Comparison of ENCODE assay signal across 19 cellular contexts in genomic region chr5:145660897-145661650, GRCh38.
DNase-seq lines count a peak whose midpoint lies in the region; ATAC-seq, FAIRE-seq and TF ChIP-seq lines count a peak whose summit lies in the region.
"Had no signal": no experiment of that assay in that cellular context is flagged by ENCODE, and none has a peak within 500 bp of the region (broad histone marks: within the 10 kb centered on the region; RNA-seq: fewer than 3 reads in every experiment).

No MANE protein-coding gene starts in this region.

- H3K36me3 ChIP-seq in bronchial epithelial cell (ENCODE audit: control insufficient read depth, insufficient read depth, low read length) (no peaks in the 10 kb centered on the region), brain microvascular endothelial cell (replicated peaks) (no peaks in the 10 kb centered on the region), Karpas-422 (ENCODE audit: insufficient read depth, low read length) (no peaks in the 10 kb centered on the region)
- H3K36me3 ChIP-seq: neutrophil, uterus had no signal

- no peaks in the 10 kb centered on the region for H3K9me2 ChIP-seq in Karpas-422 (replicated peaks; ENCODE audit: insufficient read depth, low read length)

- FAIRE-seq in bronchial epithelial cell (lab: Jason Lieb, UNC) = no peak

- DNase-seq in AG09309 (ENCODE audit: low read depth) (peak; percentile 35), HS-5 (ENCODE audit: low read depth) (peak; percentile 22), bronchial epithelial cell (ENCODE audit: low read depth) (peak; percentile 26), left colon (no peak), Kasumi-1 (lab: John Stamatoyannopoulos, UW) (no peak), SIG-M5 (lab: John Stamatoyannopoulos, UW) (no peak), brain microvascular endothelial cell (no peak), Karpas-422 (no peak)
- DNase-seq: activated CD4-positive, alpha-beta T cell treated with anti-CD3 and anti-CD28 coated beads, Interleukin-2, amount 10 ng/mL, durations not matched to agents 24 days and 14 days; activated CD8-positive, alpha-beta memory T cell treated with anti-CD3 and anti-CD28 coated beads, Interleukin-2, amount 50 U/mL, for 48 hours; dorsolateral prefrontal cortex; left cardiac atrium; NCI-H2107; NCI-H748 treated with DMSO at 0.1 percent for 48 hours; PC-9; stimulated activated CD4-positive, alpha-beta T cell treated with anti-CD3 and anti-CD28 coated beads, Interleukin-2, amount 100 ng/mL, for 24 hours; uterus had no signal

- H2AFZ ChIP-seq in Karpas-422 (ENCODE audit: low read length) = no peak overlapping the region
- H2AFZ ChIP-seq: PC-9 had no signal

- in situ Hi-C loops in brain microvascular endothelial cell (cut with HindIII; ENCODE audit: low pct_ligation_motif_present, low sequenced_read_pairs) = no loop called here

- H3K4me2 ChIP-seq in Karpas-422 (ENCODE audit: low read depth, low read length, poor library complexity, severe bottlenecking) = no peak overlapping the region
- H3K4me2 ChIP-seq: PC-9 had no signal

- no peaks in the 10 kb centered on the region for H3K9me3 ChIP-seq in Karpas-422 (ENCODE audit: low read length)
- H3K9me3 ChIP-seq: neutrophil, uterus had no signal

- TF ChIP-seq CTCF in AG09309 (IDR thresholded peaks at IDR 0.05; ENCODE audit: control insufficient read depth, insufficient read depth, low read depth, low read length, missing control alignments) (no peak), bronchial epithelial cell (IDR thresholded peaks at IDR 0.05; ENCODE audit: insufficient read depth, low read length, severe bottlenecking) (no peak), brain microvascular endothelial cell (IDR thresholded peaks at IDR 0.05; ENCODE audit: low read depth, low read length, missing control alignments) (no peak)

- ATAC-seq in left colon = peak; percentile 96
- ATAC-seq: sciatic nerve had no signal

- H3K9ac ChIP-seq in Karpas-422 (ENCODE audit: low read length) = no peak overlapping the region

- H3K27me3 ChIP-seq in bronchial epithelial cell (ENCODE audit: control insufficient read depth, insufficient read depth, low read length) = no peaks in the 10 kb centered on the region
- no peaks in the 10 kb centered on the region for H3K27me3 ChIP-seq in brain microvascular endothelial cell (replicated peaks)
- no peaks in the 10 kb centered on the region for H3K27me3 ChIP-seq in Karpas-422 (ENCODE audit: low read length)
- H3K27me3 ChIP-seq: dorsolateral prefrontal cortex, neutrophil, uterus had no signal

- no peaks in the 10 kb centered on the region for H3K79me2 ChIP-seq in Karpas-422 (ENCODE audit: low read length)

- intact Hi-C loops in left colon (cut with DNase I, micrococcal nuclease) = no loop called here

- no peak overlapping the region for H3K27ac ChIP-seq in brain microvascular endothelial cell
- H3K27ac ChIP-seq in Karpas-422 (ENCODE audit: low read length) = no peak overlapping the region
- H3K27ac ChIP-seq: dorsolateral prefrontal cortex, neutrophil, PC-9, uterus had no signal

- H4K20me1 ChIP-seq in Karpas-422 (ENCODE audit: insufficient read depth, low read depth, low read length) = no peaks in the 10 kb centered on the region

- H3K4me3 ChIP-seq in AG09309 (ENCODE audit: control insufficient read depth, low read depth, low read length) (no peak overlapping the region), bronchial epithelial cell (ENCODE audit: low read depth, low read length) (no peak overlapping the region), brain microvascular endothelial cell (ENCODE audit: low read depth, low read length) (no peak overlapping the region), Karpas-422 (ENCODE audit: low read length) (no peak overlapping the region)
- H3K4me3 ChIP-seq: dorsolateral prefrontal cortex, PC-9, uterus had no signal

- H3K4me1 ChIP-seq in Karpas-422 (ENCODE audit: low read length) = no peaks in the 10 kb centered on the region
- H3K4me1 ChIP-seq: uterus had no signal

Comparison
In these comparisons a context has a peak if more than half of its experiments do, and no peak if none do; other contexts are left out.
1. DNase-seq: peak in AG09309 (single experiment), HS-5 (single experiment) and bronchial epithelial cell (single experiment); none in left colon (0 of 2), Kasumi-1 (0 of 2), SIG-M5 (single experiment), brain microvascular endothelial cell (single experiment) and Karpas-422 (single experiment).